8 cellular contexts compared by ENCODE assay signal in the genomic region with DNA sequence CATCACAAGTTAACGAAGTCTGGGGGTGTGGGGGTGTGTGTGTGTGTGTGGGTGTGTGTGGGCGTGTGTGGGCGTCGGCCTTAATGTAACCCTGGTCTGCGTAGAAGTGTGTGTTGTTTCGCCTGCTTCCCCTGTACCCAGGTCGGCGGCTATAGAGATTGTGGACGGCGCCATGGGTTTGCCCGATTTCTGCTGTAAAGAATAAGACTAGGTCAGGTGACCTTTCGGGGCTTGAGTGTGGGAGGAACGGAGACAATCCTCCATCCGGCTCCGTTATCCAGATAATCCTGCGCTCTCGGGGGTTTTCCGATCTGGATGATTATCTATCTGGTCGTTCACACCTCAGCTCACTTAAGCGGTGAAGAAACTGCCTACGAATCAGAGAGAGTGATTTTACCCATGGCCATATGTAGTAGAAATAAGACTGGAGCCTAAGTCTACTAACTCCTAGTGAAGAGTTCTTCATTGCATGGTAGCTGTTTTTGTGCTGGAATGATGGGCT. TPM values are rescaled to one million over a fixed set of nuclear protein-coding genes. Genes with fewer than 3 reads are reported as not detected.
A peak's percentile ranks its signal among the peaks of the same experiment; 100 is the strongest.
DNase-seq lines count a peak whose midpoint lies in the region; ATAC-seq, FAIRE-seq and TF ChIP-seq lines count a peak whose summit lies in the region.

No MANE protein-coding gene starts in this region.

- TF ChIP-seq POLR2A in HepG2 (IDR thresholded peaks at IDR 0.05; ENCODE audit: insufficient read depth in 1 of 2, low read depth in 2 of 2, low read length in 2 of 2) = no peak

- H3K36me3 ChIP-seq in HepG2 (replicated peaks in 1 of 2; ENCODE audit: control insufficient read depth in 1 of 2, insufficient read depth in 2 of 2, low read length in 2 of 2) = no peaks in the 10 kb centered on the region

- H3K4me3 Mint-ChIP-seq in CD14-positive monocyte = peak overlapping the region; percentile 98 to 99
- H3K4me3 Mint-ChIP-seq in T-helper 2 cell treated with Interferon-gamma antibody and Interleukin-4, amounts not matched to agents 5 μg/mL and 100 μg/mL, for 36 hours = peak overlapping the region; percentile 96

- WGBS in HepG2 (ENCODE audit: low lambda C conversion rate) = 0% methylated on average over 21 of the region's 21 CpGs

- TSS peak; percentile 73 for BruUV-seq in HepG2 (replicated peaks; lab: Mats Ljungman, UMichigan)

- POLR2A ChIA-PET in HepG2 (lab: Yijun Ruan, JAX) = interaction anchor here (0.6 to 5.2 kb wide), 17 partner anchors 9 to 367 kb away, joined by 3 to 38 read pairs (median 3); a partner anchor contains a TSS

- H3K4me1 Mint-ChIP-seq in CD14-positive monocyte = peaks cover 55% of the 10 kb centered on the region
- H3K4me1 Mint-ChIP-seq in T-helper 2 cell treated with Interferon-gamma antibody and Interleukin-4, amounts not matched to agents 5 μg/mL and 100 μg/mL, for 36 hours (ENCODE audit: low read depth) = peaks cover 44% of the 10 kb centered on the region

- H3K27me3 ChIP-seq in HepG2 (ENCODE audit: control insufficient read depth in 1 of 2, insufficient read depth in 2 of 2, low read length in 2 of 2) = peaks cover 0 to 7% of the 10 kb centered on the region in 2 experiments; a peak in 2 of 5 replicates

- no peaks in the 10 kb centered on the region for H3K27me3 Mint-ChIP-seq in CD14-positive monocyte (ENCODE audit: low read depth in 3 of 3)
- H3K27me3 Mint-ChIP-seq in T-helper 2 cell treated with Interferon-gamma antibody and Interleukin-4, amounts not matched to agents 5 μg/mL and 100 μg/mL, for 36 hours (ENCODE audit: low read depth) = no peaks in the 10 kb centered on the region

- H2AFZ ChIP-seq in HepG2 (ENCODE audit: low read length) = peak overlapping the region; percentile 64

- no peak for TF ChIP-seq RAD21 in HepG2 (CRISPR knock-in tag; IDR thresholded peaks at IDR 0.05)

- peaks cover 6% of the 10 kb centered on the region for H4K20me1 ChIP-seq in HepG2 (ENCODE audit: insufficient read depth, low read length)

- in situ Hi-C loops in HepG2 (cut with HindIII; ENCODE audit: extremely low pct_ligation_motif_present, low pct_unique_long_range_greater_than_20kb) = no loop called here

- peak overlapping the region; percentile 91 for H3K27ac ChIP-seq in HepG2 (ENCODE audit: extremely low read length, insufficient read depth, low read length)

- H3K79me2 ChIP-seq in HepG2 (ENCODE audit: insufficient read depth, low read length) = peaks cover 93% of the 10 kb centered on the region

- peak overlapping the region; percentile 90 for H3K9ac ChIP-seq in HepG2 (ENCODE audit: insufficient read depth, low read depth, low read length)

- TF ChIP-seq CTCF in CD14-positive monocyte (IDR thresholded peaks at IDR 0.05) (no peak), HepG2 (CRISPR knock-in tag; IDR thresholded peaks at IDR 0.05) (no peak)

- peaks cover 0 to 2% (median 0%) of the 10 kb centered on the region in 7 donors for H3K9me3 Mint-ChIP-seq in CD14-positive monocyte
- no peaks in the 10 kb centered on the region for H3K9me3 Mint-ChIP-seq in T-helper 2 cell treated with Interferon-gamma antibody and Interleukin-4, amounts not matched to agents 5 μg/mL and 100 μg/mL, for 36 hours

- CTCF ChIA-PET in HepG2 (lab: Yijun Ruan, JAX; ENCODE audit: low intra/inter-chr PET ratio, low total read pairs) = no interaction called here

- intact Hi-C loops in CD14-positive monocyte (cut with micrococcal nuclease) (loop anchor here in 1 of 2 donors (2.0 to 10.0 kb wide), 2 partner anchors 102 to 220 kb away; a partner anchor contains a TSS), HepG2 (cut with micrococcal nuclease; ENCODE audit: unreplicated experiment) (loop anchor here (2.0 kb wide), 1 partner anchor 30 kb away; no protein-coding TSS in a partner anchor)

- H3K4me1 ChIP-seq in HepG2 (ENCODE audit: insufficient read depth, low read length) = peaks cover 52% of the 10 kb centered on the region

- peak overlapping the region; percentile 62 to 96 (median 94) for H3K4me3 ChIP-seq in HepG2 (replicated peaks in 1 of 3; ENCODE audit: insufficient read depth in 1 of 3, low read depth in 2 of 3, low read length in 3 of 3)

- TF ChIP-seq EP300 in HepG2 (IDR thresholded peaks at IDR 0.05; ENCODE audit: low read depth in 2 of 2, low read length in 2 of 2) (no peak), HepG2 (CRISPR knock-in tag; IDR thresholded peaks at IDR 0.05; ENCODE audit: borderline replicate concordance) (no peak)

- peak overlapping the region; percentile 80 for H3K4me2 ChIP-seq in HepG2 (ENCODE audit: low read depth, low read length)

- no peaks in the 10 kb centered on the region for H3K9me3 ChIP-seq in HepG2 (ENCODE audit: low read length)

- ATAC-seq in GM19395 (IDR thresholded peaks at IDR 0.05; ENCODE audit: unreplicated experiment) (peak; percentile 8), HepG2 (peak; percentile 57)

- H3K27ac Mint-ChIP-seq in CD14-positive monocyte = peak overlapping the region; percentile 98 to 100 (median 100)
- H3K27ac Mint-ChIP-seq in T-helper 2 cell treated with Interferon-gamma antibody and Interleukin-4, amounts not matched to agents 5 μg/mL and 100 μg/mL, for 36 hours = peak overlapping the region; percentile 96

- no peak for DNase-seq in CD14-positive monocyte (ENCODE audit: low spot score)
- DNase-seq in HT1080 (ENCODE audit: low read depth) = peak; percentile 7
- DNase-seq in T-helper 2 cell treated with Interferon-gamma antibody and Interleukin-4, amounts not matched to agents 5 μg/mL and 100 μg/mL, for 36 hours (ENCODE audit: low spot score) = peak; percentile 78
- peak; percentile 52 for DNase-seq in central memory CD4-positive, alpha-beta T cell
- DNase-seq in HepG2 (ENCODE audit: low spot score) = peak; percentile 44
- peak; percentile 51 to 53 for DNase-seq in stimulated activated CD4-positive, alpha-beta T cell treated with anti-CD3 and anti-CD28 coated beads, Interleukin-4, amount 100 ng/mL, for 4 hours
- DNase-seq in middle frontal gyrus (ENCODE audit: extremely low spot score, low spot score) = no peak

- no peak for FAIRE-seq in HepG2 (lab: Jason Lieb, UNC)

- H3K36me3 Mint-ChIP-seq in CD14-positive monocyte = no peaks in the 10 kb centered on the region
- H3K36me3 Mint-ChIP-seq in T-helper 2 cell treated with Interferon-gamma antibody and Interleukin-4, amounts not matched to agents 5 μg/mL and 100 μg/mL, for 36 hours (ENCODE audit: low read depth) = peaks cover 3% of the 10 kb centered on the region

RNA-seq across cellular contexts. Expression of a gene that starts 0.5 kb away (rescaled TPM):
- polyA plus RNA-seq in CD14-positive monocyte = 100 to 1,000 TPM; 186 to 200 TPM
- 52.5 and 62.2 TPM in 2 replicates for total RNA-seq in HT1080 (2014; rRNA removed; shearing (Covaris generic))
- 71.3 and 73.5 TPM in 2 replicates for polyA plus RNA-seq in HT1080 (2015; cell fraction: cytosol; rRNA removed)
- polyA plus RNA-seq in HT1080 (2015; cell fraction: nucleus; rRNA removed) = 101 and 115 TPM in 2 replicates
- 238 and 304 TPM in 2 replicates for total RNA-seq in HepG2 (2016; rRNA removed; fragmentation: Illumina TruSeq; extraction: Trizol)
- total RNA-seq in HepG2 (2016; cell fraction: cytosol; rRNA removed; fragmentation: Illumina TruSeq; extraction: Trizol; ENCODE audit: low read depth) = 27.8 and 28.9 TPM in 2 replicates
- 239 and 297 TPM in 2 replicates for total RNA-seq in HepG2 (2016; cell fraction: insoluble cytoplasmic fraction; rRNA removed; fragmentation: Illumina TruSeq; extraction: Trizol)
- total RNA-seq in HepG2 (2016; cell fraction: membrane; rRNA removed; fragmentation: Illumina TruSeq; extraction: Trizol) = 45.3 and 49.2 TPM in 2 replicates
- total RNA-seq in HepG2 (2016; cell fraction: nucleus; rRNA removed; fragmentation: Illumina TruSeq; extraction: Trizol) = 107 and 123 TPM in 2 replicates
- 97.1 and 112 TPM in 2 replicates for polyA plus RNA-seq in HepG2 (2011; rRNA removed)
- polyA plus RNA-seq in HepG2 (2011; cell fraction: cytosol; rRNA removed) = 101 and 128 TPM in 2 replicates
- polyA plus RNA-seq in HepG2 (2011; cell fraction: nucleus; rRNA removed) = 35.3 and 43.0 TPM in 2 replicates
- polyA plus RNA-seq in HepG2 (2012) = 78.1 and 124 TPM in 2 replicates
- polyA plus RNA-seq in HepG2 (2016; cell fraction: cytosol; fragmentation: Illumina TruSeq; extraction: Trizol; ENCODE audit: low read depth) = 19.4 and 19.7 TPM in 2 replicates
- polyA plus RNA-seq in HepG2 (2016; cell fraction: insoluble cytoplasmic fraction; fragmentation: Illumina TruSeq; extraction: Trizol; ENCODE audit: low read depth) = 261 and 264 TPM in 2 replicates
- polyA plus RNA-seq in HepG2 (2016; cell fraction: membrane; fragmentation: Illumina TruSeq; extraction: Trizol; ENCODE audit: low read depth) = 31.8 and 34.9 TPM in 2 replicates
- 130 and 134 TPM in 2 replicates for polyA plus RNA-seq in HepG2 (2016; cell fraction: nucleus; fragmentation: Illumina TruSeq; extraction: Trizol; ENCODE audit: insufficient read depth, low read depth)
- 138 and 239 TPM in 2 replicates for polyA minus RNA-seq in HepG2 (2011; rRNA and poly(A)+ RNA removed; ENCODE audit: low replicate concordance)
- 86.5 and 95.1 TPM in 2 replicates for polyA minus RNA-seq in HepG2 (2011; cell fraction: cytosol; rRNA and poly(A)+ RNA removed)
- 71.3 and 79.6 TPM in 2 replicates for polyA minus RNA-seq in HepG2 (2011; cell fraction: nucleus; rRNA and poly(A)+ RNA removed)

RNA-seq across cellular contexts. Expression of a gene that starts 0.8 kb away (rescaled TPM):
- polyA plus RNA-seq in CD14-positive monocyte = 100 to 1,000 TPM; 155 to 187 TPM
- total RNA-seq in HT1080 (2014; rRNA removed; shearing (Covaris generic)) = 89.4 and 93.6 TPM in 2 replicates
- 64.8 and 75.8 TPM in 2 replicates for polyA plus RNA-seq in HT1080 (2015; cell fraction: cytosol; rRNA removed)
- 117 and 133 TPM in 2 replicates for polyA plus RNA-seq in HT1080 (2015; cell fraction: nucleus; rRNA removed)
- total RNA-seq in HepG2 (2016; rRNA removed; fragmentation: Illumina TruSeq; extraction: Trizol) = 270 and 385 TPM in 2 replicates
- total RNA-seq in HepG2 (2016; cell fraction: cytosol; rRNA removed; fragmentation: Illumina TruSeq; extraction: Trizol; ENCODE audit: low read depth) = 28.5 and 37.3 TPM in 2 replicates
- total RNA-seq in HepG2 (2016; cell fraction: insoluble cytoplasmic fraction; rRNA removed; fragmentation: Illumina TruSeq; extraction: Trizol) = 269 and 366 TPM in 2 replicates
- total RNA-seq in HepG2 (2016; cell fraction: membrane; rRNA removed; fragmentation: Illumina TruSeq; extraction: Trizol) = 91.6 and 115 TPM in 2 replicates
- 133 TPM in 2 replicates for total RNA-seq in HepG2 (2016; cell fraction: nucleus; rRNA removed; fragmentation: Illumina TruSeq; extraction: Trizol)
- polyA plus RNA-seq in HepG2 (2011; rRNA removed) = 101 and 102 TPM in 2 replicates
- 101 and 123 TPM in 2 replicates for polyA plus RNA-seq in HepG2 (2011; cell fraction: cytosol; rRNA removed)
- polyA plus RNA-seq in HepG2 (2011; cell fraction: nucleus; rRNA removed) = 35.5 and 47.7 TPM in 2 replicates
- polyA plus RNA-seq in HepG2 (2012) = 178 and 209 TPM in 2 replicates
- 28.3 and 35.5 TPM in 2 replicates for polyA plus RNA-seq in HepG2 (2016; cell fraction: cytosol; fragmentation: Illumina TruSeq; extraction: Trizol; ENCODE audit: low read depth)
- polyA plus RNA-seq in HepG2 (2016; cell fraction: insoluble cytoplasmic fraction; fragmentation: Illumina TruSeq; extraction: Trizol; ENCODE audit: low read depth) = 311 and 319 TPM in 2 replicates
- 67.7 and 83.6 TPM in 2 replicates for polyA plus RNA-seq in HepG2 (2016; cell fraction: membrane; fragmentation: Illumina TruSeq; extraction: Trizol; ENCODE audit: low read depth)
- polyA plus RNA-seq in HepG2 (2016; cell fraction: nucleus; fragmentation: Illumina TruSeq; extraction: Trizol; ENCODE audit: insufficient read depth, low read depth) = 138 and 139 TPM in 2 replicates
- 135 and 171 TPM in 2 replicates for polyA minus RNA-seq in HepG2 (2011; rRNA and poly(A)+ RNA removed; ENCODE audit: low replicate concordance)
- polyA minus RNA-seq in HepG2 (2011; cell fraction: cytosol; rRNA and poly(A)+ RNA removed) = 120 and 132 TPM in 2 replicates
- polyA minus RNA-seq in HepG2 (2011; cell fraction: nucleus; rRNA and poly(A)+ RNA removed) = 57.7 and 75.8 TPM in 2 replicates

Comparison
In these comparisons a context has a peak if more than half of its experiments do, and no peak if none do; other contexts are left out.
1. DNase-seq: peak in HT1080 (single experiment), T-helper 2 cell treated with Interferon-gamma antibody and Interleukin-4, amounts not matched to agents 5 μg/mL and 100 μg/mL, for 36 hours (single experiment), central memory CD4-positive, alpha-beta T cell (single experiment), HepG2 (single experiment) and stimulated activated CD4-positive, alpha-beta T cell treated with anti-CD3 and anti-CD28 coated beads, Interleukin-4, amount 100 ng/mL, for 4 hours (2 of 2); none in CD14-positive monocyte (single experiment) and middle frontal gyrus (single experiment).